1 cellular context compared by ENCODE assay signal in the genomic region with DNA sequence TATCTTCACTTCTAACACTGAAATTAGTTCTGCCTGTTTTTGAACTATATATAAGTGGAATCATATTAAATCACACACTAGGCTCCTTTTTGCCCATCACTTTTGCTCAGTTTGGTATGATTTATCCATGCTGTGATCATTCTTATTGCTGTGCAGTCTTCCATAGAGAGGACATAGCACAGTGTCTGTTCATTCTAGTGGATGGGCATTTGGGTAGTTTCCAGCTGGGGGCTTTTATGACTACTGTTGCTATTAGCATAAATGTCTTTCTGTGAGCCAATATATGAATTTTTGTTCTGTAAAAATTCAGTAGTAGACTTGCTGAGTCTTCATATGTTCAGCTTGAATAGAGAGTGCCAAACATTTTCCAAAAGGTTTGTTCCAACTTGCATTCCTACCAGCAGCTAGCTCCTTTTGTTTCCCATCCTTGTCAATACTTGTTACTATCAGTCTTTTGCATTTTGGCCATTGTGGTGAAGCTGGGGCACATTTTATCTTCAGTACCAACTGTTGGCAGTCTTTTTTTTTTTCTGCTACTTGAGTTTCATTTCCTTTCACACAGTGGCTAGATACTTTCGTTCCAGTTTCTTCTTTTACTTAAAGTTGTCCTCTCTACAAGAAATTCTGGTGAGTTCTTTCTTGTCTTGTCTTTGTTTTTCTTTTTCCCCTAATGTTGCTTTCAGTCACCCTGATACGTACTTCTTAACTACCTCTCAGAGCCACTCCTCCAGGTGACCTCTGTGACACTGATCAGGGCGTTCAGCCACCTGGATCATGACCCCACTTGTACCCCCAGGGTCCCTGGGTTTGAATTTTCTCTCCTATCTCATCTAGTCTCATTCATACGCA.
TF ChIP-seq lines count a peak whose summit lies in the region.

No MANE protein-coding gene starts in this region.

TF ChIP-seq in GM12878, 131 proteins besides CTCF, POLR2A, EP300 and RAD21 (continued from another document and continues in another):
- TF ChIP-seq GABPA (IDR thresholded peaks at IDR 0.05; ENCODE audit: low read depth) (no peak), IKZF2 (IDR thresholded peaks at IDR 0.05) (peak; percentile 84 to 89), TCF12 (IDR thresholded peaks at IDR 0.05; ENCODE audit: low read depth, low read length) (no peak), MTA2 (IDR thresholded peaks at IDR 0.05; ENCODE audit: low read depth) (peak; percentile 85), LARP7 (IDR thresholded peaks at IDR 0.05) (no peak), MXI1 (IDR thresholded peaks at IDR 0.05; ENCODE audit: low read depth, low read length) (no peak), CBFB (IDR thresholded peaks at IDR 0.05; ENCODE audit: low read depth) (0 out of 2 replicates have a peak, but pooled peaks have one; percentile 30), NR2F1 (conservative IDR thresholded peaks at IDR 0.05) (peak; percentile 89), BMI1 (IDR thresholded peaks at IDR 0.05; ENCODE audit: borderline replicate concordance) (peak; percentile 48; the same call in 1 of the 2 replicates), ZNF24 (IDR thresholded peaks at IDR 0.05) (peak; percentile 15; the same call in 1 of the 2 replicates), ATF7 (IDR thresholded peaks at IDR 0.05; ENCODE audit: low read depth) (peak; percentile 69; the same call in 1 of the 2 replicates), CHD4 (IDR thresholded peaks at IDR 0.05) (no peak), SIN3A (IDR thresholded peaks at IDR 0.05; ENCODE audit: low read depth, low read length) (no peak), SUZ12 (IDR thresholded peaks at IDR 0.05; ENCODE audit: unreplicated experiment) (no peak), RUNX3 (IDR thresholded peaks at IDR 0.05; ENCODE audit: low read length) (peak; percentile 78), CHD2 (IDR thresholded peaks at IDR 0.05; ENCODE audit: borderline replicate concordance, low read depth, low read length) (0 out of 2 replicates have a peak, but pooled peaks have one; percentile 11), NR2C1 (IDR thresholded peaks at IDR 0.05) (0 out of 2 replicates have a peak, but pooled peaks have one; percentile 22), GATAD2B (conservative IDR thresholded peaks at IDR 0.05; ENCODE audit: low read depth) (peak; percentile 62; the same call in 1 of the 2 replicates), ZBED1 (IDR thresholded peaks at IDR 0.05; ENCODE audit: borderline replicate concordance) (0 out of 2 replicates have a peak, but pooled peaks have one; percentile 37), DPF2 (IDR thresholded peaks at IDR 0.05) (peak; percentile 50; the same call in 1 of the 2 replicates), ZNF217 (IDR thresholded peaks at IDR 0.05) (0 out of 2 replicates have a peak, but pooled peaks have one; percentile 64), RB1 (IDR thresholded peaks at IDR 0.05; ENCODE audit: borderline replicate concordance) (no peak), RCOR1 (conservative IDR thresholded peaks at IDR 0.05; ENCODE audit: low read depth, low read length) (0 out of 2 replicates have a peak, but pooled peaks have one; percentile 18), TCF3 (IDR thresholded peaks at IDR 0.05; ENCODE audit: borderline replicate concordance, insufficient read depth, low read depth, low read length) (no peak), BHLHE40 (IDR thresholded peaks at IDR 0.05; ENCODE audit: borderline replicate concordance in 1 of 2, low read depth in 2 of 2, low read length in 1 of 2) (peak; percentile 21 to 27; a peak in 1 of 4 replicates), JUND (IDR thresholded peaks at IDR 0.05; ENCODE audit: low read depth, low read length) (no peak), POLR2AphosphoS2 (IDR thresholded peaks at IDR 0.05; ENCODE audit: low read depth, low read length) (no peak), CREM (IDR thresholded peaks at IDR 0.05; ENCODE audit: low read depth) (no peak), ZNF384 (IDR thresholded peaks at IDR 0.05; ENCODE audit: borderline replicate concordance, low read depth, low read length) (peak; percentile 97), KDM1A (IDR thresholded peaks at IDR 0.05; ENCODE audit: borderline replicate concordance) (no peak), TAF1 (IDR thresholded peaks at IDR 0.05; ENCODE audit: borderline replicate concordance, low read depth, low read length) (no peak), BACH1 (IDR thresholded peaks at IDR 0.05; ENCODE audit: borderline replicate concordance) (no peak), IKZF1 (conservative IDR thresholded peaks at IDR 0.05) (peak; percentile 71), PML (IDR thresholded peaks at IDR 0.05; ENCODE audit: low read length) (no peak), ZSCAN29 (IDR thresholded peaks at IDR 0.05) (no peak), EED (IDR thresholded peaks at IDR 0.05; ENCODE audit: low read depth) (peak; percentile 11; the same call in 1 of the 2 replicates), BCL11A (IDR thresholded peaks at IDR 0.05; ENCODE audit: low read depth, low read length) (no peak), NFIC (IDR thresholded peaks at IDR 0.05; ENCODE audit: low read depth, low read length) (peak; percentile 61; the same call in 1 of the 2 replicates), SIX5 (IDR thresholded peaks at IDR 0.05; ENCODE audit: low read depth, low read length, severe bottlenecking) (no peak), MYB (IDR thresholded peaks at IDR 0.05; ENCODE audit: borderline replicate concordance, low read depth, low read length) (no peak), KLF5 (IDR thresholded peaks at IDR 0.05; ENCODE audit: partially characterized antibody) (no peak), NRF1 (conservative IDR thresholded peaks at IDR 0.05; ENCODE audit: low read depth, low read length) (no peak), WRNIP1 (IDR thresholded peaks at IDR 0.05; ENCODE audit: borderline replicate concordance, low read depth, low read length) (no peak), ZZZ3 (IDR thresholded peaks at IDR 0.05; ENCODE audit: control insufficient read depth, insufficient read length, low read depth) (no peak)
- TF ChIP-seq, protein P1, sequence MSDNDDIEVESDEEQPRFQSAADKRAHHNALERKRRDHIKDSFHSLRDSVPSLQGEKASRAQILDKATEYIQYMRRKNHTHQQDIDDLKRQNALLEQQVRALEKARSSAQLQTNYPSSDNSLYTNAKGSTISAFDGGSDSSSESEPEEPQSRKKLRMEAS (IDR thresholded peaks at IDR 0.05; ENCODE audit: low read depth, low read length), result no peak
- TF ChIP-seq, protein P2, sequence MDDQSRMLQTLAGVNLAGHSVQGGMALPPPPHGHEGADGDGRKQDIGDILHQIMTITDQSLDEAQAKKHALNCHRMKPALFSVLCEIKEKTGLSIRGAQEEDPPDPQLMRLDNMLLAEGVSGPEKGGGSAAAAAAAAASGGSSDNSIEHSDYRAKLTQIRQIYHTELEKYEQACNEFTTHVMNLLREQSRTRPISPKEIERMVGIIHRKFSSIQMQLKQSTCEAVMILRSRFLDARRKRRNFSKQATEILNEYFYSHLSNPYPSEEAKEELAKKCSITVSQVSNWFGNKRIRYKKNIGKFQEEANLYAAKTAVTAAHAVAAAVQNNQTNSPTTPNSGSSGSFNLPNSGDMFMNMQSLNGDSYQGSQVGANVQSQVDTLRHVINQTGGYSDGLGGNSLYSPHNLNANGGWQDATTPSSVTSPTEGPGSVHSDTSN (IDR thresholded peaks at IDR 0.05; ENCODE audit: insufficient replicate concordance, low read depth, low read length), result no peak
- TF ChIP-seq, protein P3, sequence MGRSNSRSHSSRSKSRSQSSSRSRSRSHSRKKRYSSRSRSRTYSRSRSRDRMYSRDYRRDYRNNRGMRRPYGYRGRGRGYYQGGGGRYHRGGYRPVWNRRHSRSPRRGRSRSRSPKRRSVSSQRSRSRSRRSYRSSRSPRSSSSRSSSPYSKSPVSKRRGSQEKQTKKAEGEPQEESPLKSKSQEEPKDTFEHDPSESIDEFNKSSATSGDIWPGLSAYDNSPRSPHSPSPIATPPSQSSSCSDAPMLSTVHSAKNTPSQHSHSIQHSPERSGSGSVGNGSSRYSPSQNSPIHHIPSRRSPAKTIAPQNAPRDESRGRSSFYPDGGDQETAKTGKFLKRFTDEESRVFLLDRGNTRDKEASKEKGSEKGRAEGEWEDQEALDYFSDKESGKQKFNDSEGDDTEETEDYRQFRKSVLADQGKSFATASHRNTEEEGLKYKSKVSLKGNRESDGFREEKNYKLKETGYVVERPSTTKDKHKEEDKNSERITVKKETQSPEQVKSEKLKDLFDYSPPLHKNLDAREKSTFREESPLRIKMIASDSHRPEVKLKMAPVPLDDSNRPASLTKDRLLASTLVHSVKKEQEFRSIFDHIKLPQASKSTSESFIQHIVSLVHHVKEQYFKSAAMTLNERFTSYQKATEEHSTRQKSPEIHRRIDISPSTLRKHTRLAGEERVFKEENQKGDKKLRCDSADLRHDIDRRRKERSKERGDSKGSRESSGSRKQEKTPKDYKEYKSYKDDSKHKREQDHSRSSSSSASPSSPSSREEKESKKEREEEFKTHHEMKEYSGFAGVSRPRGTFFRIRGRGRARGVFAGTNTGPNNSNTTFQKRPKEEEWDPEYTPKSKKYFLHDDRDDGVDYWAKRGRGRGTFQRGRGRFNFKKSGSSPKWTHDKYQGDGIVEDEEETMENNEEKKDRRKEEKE (IDR thresholded peaks at IDR 0.05), result no peak
- TF ChIP-seq, protein P4, sequence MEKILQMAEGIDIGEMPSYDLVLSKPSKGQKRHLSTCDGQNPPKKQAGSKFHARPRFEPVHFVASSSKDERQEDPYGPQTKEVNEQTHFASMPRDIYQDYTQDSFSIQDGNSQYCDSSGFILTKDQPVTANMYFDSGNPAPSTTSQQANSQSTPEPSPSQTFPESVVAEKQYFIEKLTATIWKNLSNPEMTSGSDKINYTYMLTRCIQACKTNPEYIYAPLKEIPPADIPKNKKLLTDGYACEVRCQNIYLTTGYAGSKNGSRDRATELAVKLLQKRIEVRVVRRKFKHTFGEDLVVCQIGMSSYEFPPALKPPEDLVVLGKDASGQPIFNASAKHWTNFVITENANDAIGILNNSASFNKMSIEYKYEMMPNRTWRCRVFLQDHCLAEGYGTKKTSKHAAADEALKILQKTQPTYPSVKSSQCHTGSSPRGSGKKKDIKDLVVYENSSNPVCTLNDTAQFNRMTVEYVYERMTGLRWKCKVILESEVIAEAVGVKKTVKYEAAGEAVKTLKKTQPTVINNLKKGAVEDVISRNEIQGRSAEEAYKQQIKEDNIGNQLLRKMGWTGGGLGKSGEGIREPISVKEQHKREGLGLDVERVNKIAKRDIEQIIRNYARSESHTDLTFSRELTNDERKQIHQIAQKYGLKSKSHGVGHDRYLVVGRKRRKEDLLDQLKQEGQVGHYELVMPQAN (conservative IDR thresholded peaks at IDR 0.05), result no peak
- TF ChIP-seq, protein P5, sequence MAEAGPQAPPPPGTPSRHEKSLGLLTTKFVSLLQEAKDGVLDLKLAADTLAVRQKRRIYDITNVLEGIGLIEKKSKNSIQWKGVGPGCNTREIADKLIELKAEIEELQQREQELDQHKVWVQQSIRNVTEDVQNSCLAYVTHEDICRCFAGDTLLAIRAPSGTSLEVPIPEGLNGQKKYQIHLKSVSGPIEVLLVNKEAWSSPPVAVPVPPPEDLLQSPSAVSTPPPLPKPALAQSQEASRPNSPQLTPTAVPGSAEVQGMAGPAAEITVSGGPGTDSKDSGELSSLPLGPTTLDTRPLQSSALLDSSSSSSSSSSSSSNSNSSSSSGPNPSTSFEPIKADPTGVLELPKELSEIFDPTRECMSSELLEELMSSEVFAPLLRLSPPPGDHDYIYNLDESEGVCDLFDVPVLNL (IDR thresholded peaks at IDR 0.05; ENCODE audit: low read depth, low read length), result no peak
- TF ChIP-seq, protein P6, sequence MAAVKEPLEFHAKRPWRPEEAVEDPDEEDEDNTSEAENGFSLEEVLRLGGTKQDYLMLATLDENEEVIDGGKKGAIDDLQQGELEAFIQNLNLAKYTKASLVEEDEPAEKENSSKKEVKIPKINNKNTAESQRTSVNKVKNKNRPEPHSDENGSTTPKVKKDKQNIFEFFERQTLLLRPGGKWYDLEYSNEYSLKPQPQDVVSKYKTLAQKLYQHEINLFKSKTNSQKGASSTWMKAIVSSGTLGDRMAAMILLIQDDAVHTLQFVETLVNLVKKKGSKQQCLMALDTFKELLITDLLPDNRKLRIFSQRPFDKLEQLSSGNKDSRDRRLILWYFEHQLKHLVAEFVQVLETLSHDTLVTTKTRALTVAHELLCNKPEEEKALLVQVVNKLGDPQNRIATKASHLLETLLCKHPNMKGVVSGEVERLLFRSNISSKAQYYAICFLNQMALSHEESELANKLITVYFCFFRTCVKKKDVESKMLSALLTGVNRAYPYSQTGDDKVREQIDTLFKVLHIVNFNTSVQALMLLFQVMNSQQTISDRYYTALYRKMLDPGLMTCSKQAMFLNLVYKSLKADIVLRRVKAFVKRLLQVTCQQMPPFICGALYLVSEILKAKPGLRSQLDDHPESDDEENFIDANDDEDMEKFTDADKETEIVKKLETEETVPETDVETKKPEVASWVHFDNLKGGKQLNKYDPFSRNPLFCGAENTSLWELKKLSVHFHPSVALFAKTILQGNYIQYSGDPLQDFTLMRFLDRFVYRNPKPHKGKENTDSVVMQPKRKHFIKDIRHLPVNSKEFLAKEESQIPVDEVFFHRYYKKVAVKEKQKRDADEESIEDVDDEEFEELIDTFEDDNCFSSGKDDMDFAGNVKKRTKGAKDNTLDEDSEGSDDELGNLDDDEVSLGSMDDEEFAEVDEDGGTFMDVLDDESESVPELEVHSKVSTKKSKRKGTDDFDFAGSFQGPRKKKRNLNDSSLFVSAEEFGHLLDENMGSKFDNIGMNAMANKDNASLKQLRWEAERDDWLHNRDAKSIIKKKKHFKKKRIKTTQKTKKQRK (IDR thresholded peaks at IDR 0.05; ENCODE audit: low read depth, low read length), result no peak
- TF ChIP-seq, protein P7, sequence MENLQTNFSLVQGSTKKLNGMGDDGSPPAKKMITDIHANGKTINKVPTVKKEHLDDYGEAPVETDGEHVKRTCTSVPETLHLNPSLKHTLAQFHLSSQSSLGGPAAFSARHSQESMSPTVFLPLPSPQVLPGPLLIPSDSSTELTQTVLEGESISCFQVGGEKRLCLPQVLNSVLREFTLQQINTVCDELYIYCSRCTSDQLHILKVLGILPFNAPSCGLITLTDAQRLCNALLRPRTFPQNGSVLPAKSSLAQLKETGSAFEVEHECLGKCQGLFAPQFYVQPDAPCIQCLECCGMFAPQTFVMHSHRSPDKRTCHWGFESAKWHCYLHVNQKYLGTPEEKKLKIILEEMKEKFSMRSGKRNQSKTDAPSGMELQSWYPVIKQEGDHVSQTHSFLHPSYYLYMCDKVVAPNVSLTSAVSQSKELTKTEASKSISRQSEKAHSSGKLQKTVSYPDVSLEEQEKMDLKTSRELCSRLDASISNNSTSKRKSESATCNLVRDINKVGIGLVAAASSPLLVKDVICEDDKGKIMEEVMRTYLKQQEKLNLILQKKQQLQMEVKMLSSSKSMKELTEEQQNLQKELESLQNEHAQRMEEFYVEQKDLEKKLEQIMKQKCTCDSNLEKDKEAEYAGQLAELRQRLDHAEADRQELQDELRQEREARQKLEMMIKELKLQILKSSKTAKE (IDR thresholded peaks at IDR 0.05; ENCODE audit: low read depth, poor library complexity, severe bottlenecking), result peak; percentile 75
- TF ChIP-seq, protein P8, sequence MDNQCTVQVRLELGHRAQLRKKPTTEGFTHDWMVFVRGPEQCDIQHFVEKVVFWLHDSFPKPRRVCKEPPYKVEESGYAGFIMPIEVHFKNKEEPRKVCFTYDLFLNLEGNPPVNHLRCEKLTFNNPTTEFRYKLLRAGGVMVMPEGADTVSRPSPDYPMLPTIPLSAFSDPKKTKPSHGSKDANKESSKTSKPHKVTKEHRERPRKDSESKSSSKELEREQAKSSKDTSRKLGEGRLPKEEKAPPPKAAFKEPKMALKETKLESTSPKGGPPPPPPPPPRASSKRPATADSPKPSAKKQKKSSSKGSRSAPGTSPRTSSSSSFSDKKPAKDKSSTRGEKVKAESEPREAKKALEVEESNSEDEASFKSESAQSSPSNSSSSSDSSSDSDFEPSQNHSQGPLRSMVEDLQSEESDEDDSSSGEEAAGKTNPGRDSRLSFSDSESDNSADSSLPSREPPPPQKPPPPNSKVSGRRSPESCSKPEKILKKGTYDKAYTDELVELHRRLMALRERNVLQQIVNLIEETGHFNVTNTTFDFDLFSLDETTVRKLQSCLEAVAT (IDR thresholded peaks at IDR 0.05), result peak; percentile 61; the same call in 1 of the 2 replicates
